34 cellular contexts compared by ENCODE assay signal in the genomic region with DNA sequence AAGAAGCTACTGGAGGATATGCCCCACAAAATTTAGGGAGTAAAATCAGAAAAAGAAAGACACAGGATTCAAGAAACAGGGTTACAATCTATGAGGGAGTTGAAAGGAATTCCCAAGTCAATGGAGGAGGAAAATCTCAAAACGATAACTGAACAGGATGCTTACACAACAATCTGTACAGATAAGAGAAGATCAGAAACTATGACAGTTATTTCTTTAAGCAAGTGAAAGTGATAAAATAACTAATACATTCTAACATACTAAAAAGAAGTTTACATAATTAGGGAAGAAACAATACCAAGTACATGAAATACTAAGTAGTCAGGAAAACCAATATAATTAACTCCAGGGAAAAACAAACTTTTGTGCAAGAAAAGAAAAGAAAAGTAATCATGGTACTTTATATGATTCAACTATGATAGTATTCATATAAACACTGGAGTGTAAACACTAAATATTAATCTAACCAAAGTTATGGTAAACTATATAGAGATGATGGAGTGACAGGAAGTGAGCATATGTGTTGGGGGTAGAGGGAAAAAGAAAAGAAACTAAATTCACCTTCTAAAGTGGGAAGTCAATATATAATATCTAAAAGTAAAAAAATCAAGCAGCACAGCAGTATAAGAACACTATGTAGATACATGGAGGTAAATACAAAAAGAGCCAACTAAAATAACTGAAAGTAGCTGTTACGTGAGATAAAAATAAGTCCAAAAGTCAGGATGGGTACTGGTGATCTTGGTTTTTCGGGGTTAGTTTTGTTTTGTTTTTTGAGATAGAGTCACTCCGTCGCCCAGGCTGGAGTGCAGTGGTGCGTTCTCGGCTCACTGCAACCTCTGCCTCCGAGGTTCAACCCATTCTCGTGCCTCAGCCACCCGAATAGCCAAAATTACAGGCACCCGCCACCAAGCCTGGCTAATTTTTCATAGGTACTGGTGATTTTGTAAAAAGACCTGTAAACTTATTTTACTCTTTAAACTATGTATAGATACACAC.
"Had no signal": no experiment of that assay in that cellular context is flagged by ENCODE, and none has a peak within 500 bp of the region (broad histone marks: within the 10 kb centered on the region; RNA-seq: fewer than 3 reads in every experiment).

No MANE protein-coding gene starts in this region.

- H3K4me2 ChIP-seq: hepatocyte had no signal

- FAIRE-seq: endometrium, endothelial cell of umbilical vein had no signal

- H3K4me1 ChIP-seq: ascending aorta, breast epithelium, colonic mucosa, esophagus squamous epithelium, gastroesophageal sphincter, heart right ventricle had no signal

- H3K27ac Mint-ChIP-seq: activated B cell treated with CpG ODN at 0.5 μM for 24 hours; activated CD8-positive, alpha-beta T cell treated with anti-CD3 and anti-CD28 coated beads for 36 hours; activated naive CD4-positive, alpha-beta T cell treated with anti-CD3 and anti-CD28 coated beads, Interleukin-2, amount 50 U/mL, for 24 hours; activated naive CD8-positive, alpha-beta T cell treated with anti-CD3 and anti-CD28 coated beads, Interleukin-2, amount 10 ng/mL, durations not matched to agents 7 days and 5 days; activated T-helper 17 cell treated with anti-CD3 and anti-CD28 coated beads, Interleukin-2, amount 50 U/mL, for 72 hours; brain; T-helper 17 cell; T-helper 2 cell treated with Interferon-gamma antibody and Interleukin-4, amounts not matched to agents 5 μg/mL and 100 μg/mL, for 36 hours had no signal

- H3K27ac ChIP-seq: ascending aorta, breast epithelium, cardiac muscle cell, colonic mucosa, epithelial cell of prostate, esophagus squamous epithelium, gastroesophageal sphincter, heart right ventricle, hepatocyte, WERI-Rb-1 had no signal

- H3K9me3 ChIP-seq: ascending aorta, colonic mucosa, esophagus squamous epithelium, gastroesophageal sphincter had no signal

- H3K9me3 Mint-ChIP-seq: activated CD8-positive, alpha-beta T cell treated with anti-CD3 and anti-CD28 coated beads for 36 hours; activated naive CD4-positive, alpha-beta T cell treated with anti-CD3 and anti-CD28 coated beads, Interleukin-2, amount 50 U/mL, for 24 hours; activated naive CD8-positive, alpha-beta T cell treated with anti-CD3 and anti-CD28 coated beads, Interleukin-2, amount 10 ng/mL, durations not matched to agents 7 days and 5 days; activated T-cell treated with anti-CD3 and anti-CD28 coated beads, Interleukin-2, amount 50 U/mL, for 4 hours; activated T-helper 17 cell treated with anti-CD3 and anti-CD28 coated beads, Interleukin-2, amount 50 U/mL, for 72 hours; T-helper 2 cell treated with Interferon-gamma antibody and Interleukin-4, amounts not matched to agents 5 μg/mL and 100 μg/mL, for 36 hours had no signal

- H3K4me3 ChIP-seq: ascending aorta, breast epithelium, cardiac muscle cell, colonic mucosa, esophagus squamous epithelium, gastroesophageal sphincter, heart right ventricle, hepatocyte had no signal

- H3K36me3 Mint-ChIP-seq: activated naive CD4-positive, alpha-beta T cell treated with anti-CD3 and anti-CD28 coated beads, Interleukin-2, amount 50 U/mL, for 24 hours; activated naive CD8-positive, alpha-beta T cell treated with anti-CD3 and anti-CD28 coated beads, Interleukin-2, amount 10 ng/mL, durations not matched to agents 7 days and 5 days; brain had no signal

- DNase-seq: activated B cell treated with CpG ODN at 0.5 μM for 24 hours; activated CD4-positive, alpha-beta T cell treated with anti-CD3 and anti-CD28 coated beads for 48 hours; activated CD4-positive, alpha-beta T cell treated with anti-CD3 and anti-CD28 coated beads, Interleukin-2, amount 50 U/mL, for 1 hour; activated CD4-positive, alpha-beta T cell treated with anti-CD3 and anti-CD28 coated beads, Interleukin-2, amount 50 U/mL, for 48 hours; activated CD8-positive, alpha-beta memory T cell treated with anti-CD3 and anti-CD28 coated beads for 24 hours; activated CD8-positive, alpha-beta T cell treated with anti-CD3 and anti-CD28 coated beads for 36 hours; activated effector memory CD4-positive, alpha-beta T cell treated with Interleukin-2 at 50 U/mL for 16 hours; activated gamma-delta T cell treated with Interleukin-2 at 50 U/mL for 16 hours; activated naive CD4-positive, alpha-beta T cell treated with Interleukin-2 at 50 U/mL for 16 hours; activated naive CD8-positive, alpha-beta T cell treated with anti-CD3 and anti-CD28 coated beads, Interleukin-2, amount 10 ng/mL, durations not matched to agents 7 days and 5 days; activated T-cell treated with anti-CD3 and anti-CD28 coated beads, Interleukin-2, amount 50 U/mL, for 4 hours; central memory CD4-positive, alpha-beta T cell; cerebellar nuclear complex; colonic mucosa; effector CD8-positive, alpha-beta T cell; esophagus squamous epithelium; foreskin melanocyte; heart right ventricle; T-helper 17 cell; T1000; WERI-Rb-1 had no signal

- ATAC-seq: activated CD4-positive, CD25-positive, alpha-beta regulatory T cell treated with anti-CD3 and anti-CD28 coated beads, Interleukin-2, amount 50 U/mL, for 24 hours; activated CD8-positive, alpha-beta T cell treated with anti-CD3 and anti-CD28 coated beads for 36 hours; activated T-cell treated with anti-CD3 and anti-CD28 coated beads, Interleukin-2, amount 50 U/mL, for 4 hours; activated T-helper 17 cell treated with anti-CD3 and anti-CD28 coated beads, Interleukin-2, amount 50 U/mL, for 72 hours; gastroesophageal sphincter; heart right ventricle; T-helper 17 cell had no signal
